ENCODE assay signal across 5 cellular contexts in genomic region chr6:37874726-37875125, GRCh38.
"Had no signal": no experiment of that assay in that cellular context is flagged by ENCODE, and none has a peak within 500 bp of the region (broad histone marks: within the 10 kb centered on the region; RNA-seq: fewer than 3 reads in every experiment).

No MANE protein-coding gene starts in this region.

- H3K4me3 ChIP-seq: GM23338 had no signal

- H3K27me3 Mint-ChIP-seq: IgD-negative memory B cell had no signal

- H3K4me3 Mint-ChIP-seq: GM23338, H9, IgD-negative memory B cell had no signal

- H3K27ac ChIP-seq: HL-60 had no signal

- H3K9me3 Mint-ChIP-seq: GM23338, H9 had no signal

- H2AFZ ChIP-seq: GM23338 had no signal

- H3K4me2 ChIP-seq: GM23338 had no signal

- H3K27ac Mint-ChIP-seq: GM23338, H9, IgD-negative memory B cell had no signal

- DNase-seq: H9, HCEC 1CT had no signal
